In the genomic region with DNA sequence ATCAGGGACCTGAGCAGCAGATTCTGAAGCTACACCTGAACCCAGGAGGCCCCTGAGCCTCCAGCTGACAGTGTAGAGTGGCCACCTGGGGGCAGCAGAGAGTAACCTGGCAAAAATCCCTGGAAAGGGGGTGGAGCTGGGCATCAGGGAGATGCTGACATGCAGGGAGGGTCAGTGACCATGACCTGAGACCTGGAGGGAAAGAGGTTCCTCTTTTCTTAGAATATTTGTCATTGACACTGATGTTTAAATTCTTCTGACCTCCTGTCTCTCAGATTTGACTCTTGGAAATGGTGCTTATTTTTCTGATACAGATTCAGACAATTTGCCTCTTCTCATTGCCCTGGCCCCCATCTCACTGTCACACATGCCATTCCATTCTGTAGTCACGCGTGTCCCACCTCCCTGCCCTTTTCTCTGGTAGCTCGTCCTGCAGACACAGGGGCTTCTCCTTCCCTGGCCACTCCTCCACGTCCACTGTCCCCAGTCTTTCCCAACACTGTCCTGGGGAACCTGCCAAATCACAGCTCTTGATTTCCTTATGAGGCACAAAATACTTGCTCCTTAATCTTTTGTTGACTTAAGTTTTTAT, we compare ENCODE assay signal across 8 cellular contexts.
DNase-seq lines count a peak whose midpoint lies in the region; ATAC-seq and TF ChIP-seq lines count a peak whose summit lies in the region.

No MANE protein-coding gene starts in this region.

- H3K27me3 ChIP-seq in foreskin keratinocyte, result peaks cover 2% of the 10 kb centered on the region
- peaks cover 0 to 2% of the 10 kb centered on the region in 2 donors for H3K27me3 ChIP-seq in aorta (ENCODE audit: control insufficient read depth in 1 of 2, insufficient read depth in 2 of 2, low read length in 1 of 2)

- no peak overlapping the region for H3K4me3 Mint-ChIP-seq in activated T-cell treated with anti-CD3 and anti-CD28 coated beads, Interleukin-2, amount 50 U/mL, for 72 hours

- no peak overlapping the region for H3K27ac Mint-ChIP-seq in activated T-cell treated with anti-CD3 and anti-CD28 coated beads, Interleukin-2, amount 50 U/mL, for 72 hours

- WGBS in aorta, 2 donors, result 31 to 40% methylated on average over 4 of the region's 4 CpGs

- H3K27me3 Mint-ChIP-seq in activated T-cell treated with anti-CD3 and anti-CD28 coated beads, Interleukin-2, amount 50 U/mL, for 72 hours (ENCODE audit: low read depth), result peaks cover 17% of the 10 kb centered on the region

- intact Hi-C loops in sciatic nerve (cut with DNase I), result no loop called here
- intact Hi-C loops in aorta (cut with DNase I), result no loop called here

- DNase-seq in G401 (ENCODE audit: low spot score), result peak; percentile 31
- peak; percentile 39 for DNase-seq in NCI-H69 (lab: John Stamatoyannopoulos, UW)
- DNase-seq in activated T-cell treated with anti-CD3 and anti-CD28 coated beads, Interleukin-2, amount 50 U/mL, for 72 hours, result peak; percentile 44 to 60
- DNase-seq in foreskin keratinocyte, result no peak
- no peak for DNase-seq in sciatic nerve (ENCODE audit: low spot score)
- DNase-seq in aorta, result no peak

- H3K9me3 ChIP-seq in aorta (ENCODE audit: control insufficient read depth, low read length), result no peaks in the 10 kb centered on the region

- no peaks in the 10 kb centered on the region for H3K4me1 ChIP-seq in foreskin keratinocyte
- no peaks in the 10 kb centered on the region for H3K4me1 ChIP-seq in aorta (ENCODE audit: control insufficient read depth in 1 of 2, insufficient read depth in 2 of 2, low read length in 2 of 2)

- in situ Hi-C loops in G401 (cut with HindIII; ENCODE audit: low sequenced_read_pairs), result no loop called here

- no peaks in the 10 kb centered on the region for H3K9me3 Mint-ChIP-seq in activated T-cell treated with anti-CD3 and anti-CD28 coated beads, Interleukin-2, amount 50 U/mL, for 72 hours

- H3K36me3 ChIP-seq in aorta (ENCODE audit: control insufficient read depth in 1 of 2, insufficient read depth in 2 of 2, low read length in 1 of 2), result no peaks in the 10 kb centered on the region

- TF ChIP-seq CTCF in 22Rv1 (IDR thresholded peaks at IDR 0.05) (peak; percentile 96), foreskin keratinocyte (conservative IDR thresholded peaks at IDR 0.05) (peak; percentile 71)

- H3K27ac ChIP-seq in 22Rv1, result no peak overlapping the region
- no peak overlapping the region for H3K27ac ChIP-seq in foreskin keratinocyte
- no peak overlapping the region for H3K27ac ChIP-seq in aorta (ENCODE audit: low read depth in 1 of 2, low read length in 2 of 2)

- no peaks in the 10 kb centered on the region for H3K4me1 Mint-ChIP-seq in activated T-cell treated with anti-CD3 and anti-CD28 coated beads, Interleukin-2, amount 50 U/mL, for 72 hours (ENCODE audit: low read depth)

- no peak overlapping the region for H3K4me3 ChIP-seq in aorta (ENCODE audit: low read length in 2 of 2)

- ATAC-seq in activated T-cell treated with anti-CD3 and anti-CD28 coated beads, Interleukin-2, amount 50 U/mL, for 72 hours (replicated peaks in 1 of 2), result peak in 1 of 2 donors; percentile 40
- peak; percentile 65 for ATAC-seq in foreskin keratinocyte
- ATAC-seq in sciatic nerve, result peak; percentile 55
- ATAC-seq in HG03342 (IDR thresholded peaks at IDR 0.05; ENCODE audit: unreplicated experiment), result no peak
- no peak for ATAC-seq in aorta (ENCODE audit: low FRiP score)

- no peaks in the 10 kb centered on the region for H3K36me3 Mint-ChIP-seq in activated T-cell treated with anti-CD3 and anti-CD28 coated beads, Interleukin-2, amount 50 U/mL, for 72 hours (ENCODE audit: insufficient read depth in 2 of 2)

Comparison
In these comparisons a context has a peak if more than half of its experiments do, and no peak if none do; other contexts are left out.
1. DNase-seq: peak in G401 (single experiment), NCI-H69 (single experiment) and activated T-cell treated with anti-CD3 and anti-CD28 coated beads, Interleukin-2, amount 50 U/mL, for 72 hours (2 of 2); none in foreskin keratinocyte (0 of 2), sciatic nerve (single experiment) and aorta (0 of 2).
2. ATAC-seq: peak in foreskin keratinocyte (single experiment) and sciatic nerve (single experiment); none in HG03342 (single experiment) and aorta (single experiment).